In genomic region chr2:130388221-130388907, GRCh38 we compare ENCODE assay signal across 24 cellular contexts. TPM values are rescaled to one million over a fixed set of nuclear protein-coding genes. Genes with fewer than 3 reads are reported as not detected.
A peak's percentile ranks its signal among the peaks of the same experiment; 100 is the strongest.
DNase-seq lines count a peak whose midpoint lies in the region; ATAC-seq, FAIRE-seq and TF ChIP-seq lines count a peak whose summit lies in the region.
"Had no signal": no experiment of that assay in that cellular context is flagged by ENCODE, and none has a peak within 500 bp of the region (broad histone marks: within the 10 kb centered on the region; RNA-seq: fewer than 3 reads in every experiment).

No MANE protein-coding gene starts in this region.

- WGBS in right cardiac atrium = 65% methylated on average over 8 of the region's 8 CpGs

- H3K4me1 Mint-ChIP-seq in natural killer cell = peaks cover 30 to 36% of the 10 kb centered on the region in 2 donors

- peak overlapping the region; percentile 86 for H3K27ac ChIP-seq in left ventricle myocardium inferior (replicated peaks)
- no peak overlapping the region for H3K27ac ChIP-seq in right cardiac atrium (ENCODE audit: low read length)
- H3K27ac ChIP-seq in angular gyrus (ENCODE audit: low read depth, low read length) = peak overlapping the region; percentile 22
- no peak overlapping the region for H3K27ac ChIP-seq in MM.1S (ENCODE audit: low read length)
- peak overlapping the region in 2 of 4 donors; percentile 44 to 50 for H3K27ac ChIP-seq in gastrocnemius medialis
- H3K27ac ChIP-seq: BLaER1 treated with 17β-estradiol and CSF1 and Interleukin-3, amounts not matched to agents 10 nM and 100 nM; cardiac muscle cell; epithelial cell of prostate had no signal

- H2AFZ ChIP-seq in MM.1S (ENCODE audit: low read length) = no peak overlapping the region

- intact Hi-C loops in left ventricle myocardium inferior (cut with micrococcal nuclease) (no loop called here), right cardiac atrium (cut with DNase I) (no loop called here), natural killer cell (cut with micrococcal nuclease) (no loop called here), gastrocnemius medialis (cut with DNase I; ENCODE audit: low total_unique reads) (no loop called here)

- H3K9me3 ChIP-seq in left ventricle myocardium inferior (replicated peaks) (no peaks in the 10 kb centered on the region), right cardiac atrium (ENCODE audit: control insufficient read depth, low read length) (no peaks in the 10 kb centered on the region), MM.1S (replicated peaks; ENCODE audit: insufficient read depth, low read length) (no peaks in the 10 kb centered on the region), gastrocnemius medialis (no peaks in the 10 kb centered on the region)

- H3K4me1 ChIP-seq in left ventricle myocardium inferior (peaks cover 64% of the 10 kb centered on the region), right cardiac atrium (ENCODE audit: control insufficient read depth, insufficient read depth, low read length) (peaks cover 13% of the 10 kb centered on the region), MM.1S (ENCODE audit: low read length) (peaks cover 22% of the 10 kb centered on the region), gastrocnemius medialis (peaks cover 9 to 22% of the 10 kb centered on the region in 2 donors)

- no peak for TF ChIP-seq CTCF in left ventricle myocardium inferior (IDR thresholded peaks at IDR 0.05; ENCODE audit: borderline replicate concordance)
- TF ChIP-seq CTCF in natural killer cell (IDR thresholded peaks at IDR 0.05) = no peak
- TF ChIP-seq CTCF in MM.1S (IDR thresholded peaks at IDR 0.05; ENCODE audit: low read length) = no peak
- TF ChIP-seq CTCF in gastrocnemius medialis (IDR thresholded peaks at IDR 0.05 in 4 of 5, conservative IDR thresholded peaks at IDR 0.05 in 1 of 5) = no peak

- no peak for ATAC-seq in right cardiac atrium
- no peak for ATAC-seq in natural killer cell
- ATAC-seq in gastrocnemius medialis = no peak
- no peak for ATAC-seq in GM18505 (IDR thresholded peaks at IDR 0.05; ENCODE audit: unreplicated experiment)
- ATAC-seq: activated T-cell treated with anti-CD3 and anti-CD28 coated beads, Interleukin-2, amount 50 U/mL, for 4 hours; stimulated activated naive CD8-positive, alpha-beta T cell treated with anti-CD3 and anti-CD28 coated beads, Interleukin-15, amount 100 ng/mL, for 72 hours had no signal

- peak overlapping the region; percentile 27 to 71 for H3K27ac Mint-ChIP-seq in natural killer cell
- H3K27ac Mint-ChIP-seq: H9 had no signal

- H3K4me3 Mint-ChIP-seq in natural killer cell = no peak overlapping the region
- H3K4me3 Mint-ChIP-seq: activated T-cell treated with anti-CD3 and anti-CD28 coated beads, Interleukin-2, amount 50 U/mL, for 4 hours; H9; stimulated activated naive CD8-positive, alpha-beta T cell treated with anti-CD3 and anti-CD28 coated beads, Interleukin-15, amount 100 ng/mL, for 72 hours had no signal

- no peaks in the 10 kb centered on the region for H3K27me3 ChIP-seq in left ventricle myocardium inferior (ENCODE audit: low read depth)
- H3K27me3 ChIP-seq in right cardiac atrium (ENCODE audit: control insufficient read depth, insufficient read depth) = no peaks in the 10 kb centered on the region
- no peaks in the 10 kb centered on the region for H3K27me3 ChIP-seq in MM.1S (replicated peaks; ENCODE audit: insufficient read depth, low read length)
- H3K27me3 ChIP-seq in gastrocnemius medialis = no peaks in the 10 kb centered on the region
- H3K27me3 ChIP-seq: cardiac muscle cell had no signal

- no peak overlapping the region for H3K4me3 ChIP-seq in left ventricle myocardium inferior
- no peak overlapping the region for H3K4me3 ChIP-seq in right cardiac atrium (ENCODE audit: low read length)
- no peak overlapping the region for H3K4me3 ChIP-seq in MM.1S (ENCODE audit: low read length)
- no peak overlapping the region for H3K4me3 ChIP-seq in gastrocnemius medialis
- H3K4me3 ChIP-seq: BLaER1 treated with 17β-estradiol and CSF1 and Interleukin-3, amounts not matched to agents 10 nM and 100 nM; cardiac muscle cell; lung had no signal

- TF ChIP-seq POLR2A in gastrocnemius medialis (IDR thresholded peaks at IDR 0.05) (no peak), GM18505 (IDR thresholded peaks at IDR 0.05; ENCODE audit: borderline replicate concordance, extremely low read depth, insufficient read depth, insufficient read length) (no peak)

- H3F3A ChIP-seq in MM.1S (ENCODE audit: insufficient read depth, low read length) = peaks cover 14% of the 10 kb centered on the region; the same call in 1 of the 2 replicates

- peak; percentile 32 for FAIRE-seq in urothelium cell line (lab: Jason Lieb, UNC)
- FAIRE-seq: keratinocyte had no signal

- H3K36me3 ChIP-seq in left ventricle myocardium inferior (no peaks in the 10 kb centered on the region), MM.1S (replicated peaks; ENCODE audit: insufficient read depth, low read length) (no peaks in the 10 kb centered on the region), gastrocnemius medialis (no peaks in the 10 kb centered on the region)
- H3K36me3 ChIP-seq: cardiac muscle cell had no signal

- in situ Hi-C loops in gastrocnemius medialis (cut with MboI; ENCODE audit: low sequenced_read_pairs in 4 of 4) = no loop called here

- H3K9me3 Mint-ChIP-seq in natural killer cell = no peaks in the 10 kb centered on the region
- H3K9me3 Mint-ChIP-seq: activated T-cell treated with anti-CD3 and anti-CD28 coated beads, Interleukin-2, amount 50 U/mL, for 4 hours; H9; stimulated activated naive CD8-positive, alpha-beta T cell treated with anti-CD3 and anti-CD28 coated beads, Interleukin-15, amount 100 ng/mL, for 72 hours had no signal

- H3K36me3 Mint-ChIP-seq in natural killer cell = no peaks in the 10 kb centered on the region

- no peak for DNase-seq in left ventricle myocardium inferior
- DNase-seq in right cardiac atrium = no peak
- DNase-seq in natural killer cell = no peak
- no peak for DNase-seq in urothelium cell line (ENCODE audit: low spot score)
- DNase-seq in MM.1S = no peak
- DNase-seq in gastrocnemius medialis = no peak
- DNase-seq: activated CD4-positive, alpha-beta T cell treated with anti-CD3 and anti-CD28 coated beads for 1 hour; activated CD8-positive, alpha-beta memory T cell treated with anti-CD3 and anti-CD28 coated beads for 24 hours; activated naive CD4-positive, alpha-beta T cell treated with Interleukin-2 at 50 U/mL for 16 hours; activated T-cell treated with anti-CD3 and anti-CD28 coated beads, Interleukin-2, amount 50 U/mL, for 4 hours; amniotic stem cell; foreskin fibroblast; H9; KBM-7; NCI-H1694 treated with DMSO at 0.1 percent for 48 hours; NCI-H748 treated with DMSO at 0.1 percent for 48 hours; stimulated activated naive CD8-positive, alpha-beta T cell treated with anti-CD3 and anti-CD28 coated beads, Interleukin-15, amount 100 ng/mL, for 72 hours had no signal

- H3K27me3 Mint-ChIP-seq in natural killer cell (ENCODE audit: low read depth in 2 of 2) = no peaks in the 10 kb centered on the region

- H3K9me2 ChIP-seq in MM.1S (replicated peaks; ENCODE audit: insufficient read depth, low read length) = no peaks in the 10 kb centered on the region

- H3K9ac ChIP-seq in MM.1S (ENCODE audit: low read length) = no peak overlapping the region
- H3K9ac ChIP-seq: BLaER1 treated with 17β-estradiol and CSF1 and Interleukin-3, amounts not matched to agents 10 nM and 100 nM had no signal

- no peak overlapping the region for H3K4me2 ChIP-seq in MM.1S (ENCODE audit: low read depth, low read length)

- no peaks in the 10 kb centered on the region for H3K79me2 ChIP-seq in MM.1S (ENCODE audit: low read length)

- no peaks in the 10 kb centered on the region for H4K20me1 ChIP-seq in MM.1S (ENCODE audit: insufficient read depth, low read length)

RNA-seq across cellular contexts. Expression of gene PTPN18, which starts 32.5 kb away (rescaled TPM):
- total RNA-seq in left ventricle myocardium inferior (13.9 TPM), right cardiac atrium (10 to 100 TPM; 22.9 to 26.0 (median 24.8) TPM), natural killer cell (100 to 1,000 TPM; 189 to 194 (median 192) TPM), gastrocnemius medialis (10 to 100 TPM in 1 of 4 donors, 1 to 10 TPM in 3; 3.0 to 15.2 (median 7.0) TPM)
- polyA plus RNA-seq in right cardiac atrium = 16.4 TPM

RNA-seq across cellular contexts. Expression of gene IMP4, which starts 45.7 kb away (rescaled TPM):
- total RNA-seq in left ventricle myocardium inferior (57.2 TPM), right cardiac atrium (10 to 100 TPM; 48.0 to 59.9 (median 55.8) TPM), natural killer cell (10 to 100 TPM; 60.5 to 80.6 (median 72.9) TPM), gastrocnemius medialis (100 to 1,000 TPM; 114 to 179 (median 149) TPM)
- polyA plus RNA-seq in right cardiac atrium = 50.4 TPM

Comparison
In these comparisons a context has a peak if more than half of its experiments do, and no peak if none do; other contexts are left out.
1. H3K27ac ChIP-seq: peak in left ventricle myocardium inferior (single experiment) and angular gyrus (single experiment); none in right cardiac atrium (single experiment) and MM.1S (single experiment).
2. RNA of gene PTPN18, which starts 32.5 kb away (total RNA-seq): 189 to 194 TPM in natural killer cell; 22.9 to 26.0 TPM in right cardiac atrium, 13.9 TPM in left ventricle myocardium inferior (single experiment) and 3.0 to 15.2 TPM in gastrocnemius medialis; every median in the first group is over 4 times any median in the second.